8 cellular contexts compared by ENCODE assay signal in the genomic region with DNA sequence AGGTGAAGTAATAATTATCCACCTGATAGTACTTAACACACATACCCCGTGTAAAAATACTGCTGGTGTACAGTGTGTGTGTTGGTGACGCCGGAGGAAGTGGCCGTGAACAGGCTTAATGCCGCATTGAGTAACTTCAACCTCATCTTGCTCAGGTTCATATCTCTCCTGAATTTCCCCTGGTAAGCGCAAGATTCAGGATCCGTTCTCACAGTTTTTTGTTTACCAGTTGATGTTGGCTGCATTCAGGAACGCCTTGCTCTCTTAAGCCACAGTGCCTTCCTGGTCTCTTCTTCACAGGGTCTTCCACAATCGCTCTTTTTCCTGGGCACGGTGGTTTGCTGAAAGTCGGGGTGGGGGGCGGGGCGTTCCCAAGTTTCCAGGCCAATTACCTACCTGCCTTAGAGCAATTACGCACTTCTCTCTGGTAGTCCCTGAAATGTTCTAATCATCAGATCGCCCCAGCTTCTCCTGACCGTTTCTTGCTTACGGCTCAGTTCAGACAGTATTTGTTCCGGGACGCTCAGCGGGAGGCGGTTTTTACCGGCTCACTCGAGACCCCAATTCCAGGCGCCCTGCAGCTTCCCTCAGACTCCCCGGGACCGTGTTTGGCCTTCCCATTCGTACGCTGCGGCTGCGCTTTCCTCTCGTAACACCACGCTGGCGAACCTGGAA.
A peak's percentile ranks its signal among the peaks of the same experiment; 100 is the strongest.
DNase-seq lines count a peak whose midpoint lies in the region; ATAC-seq and TF ChIP-seq lines count a peak whose summit lies in the region.

No MANE protein-coding gene starts in this region.

- peak overlapping the region; percentile 81 for H3K27ac Mint-ChIP-seq in memory B cell

- peaks cover 2% of the 10 kb centered on the region for H3K36me3 Mint-ChIP-seq in memory B cell

- peak; percentile 73 for DNase-seq in SIG-M5 treated with dmso at 0.1 percent for 504 hours (lab: John Stamatoyannopoulos, UW; ENCODE audit: unreplicated experiment)
- peak; percentile 59 for DNase-seq in choroid plexus epithelial cell (ENCODE audit: low read depth)
- DNase-seq in memory B cell (ENCODE audit: low spot score in 2 of 2) = no peak
- no peak for DNase-seq in tibial artery

- H3K36me3 ChIP-seq in HUES48 (ENCODE audit: control insufficient read depth, insufficient read depth, low read length) (no peaks in the 10 kb centered on the region), tibial artery (peaks cover 0 to 7% (median 5%) of the 10 kb centered on the region in 3 donors)

- peaks cover 26% of the 10 kb centered on the region for H3K4me1 Mint-ChIP-seq in memory B cell

- intact Hi-C loops in tibial artery (cut with DNase I; ENCODE audit: low total_unique reads) = no loop called here

- H3K4me3 ChIP-seq in HUES48 (ENCODE audit: low read depth, low read length) (peak overlapping the region; percentile 88), choroid plexus epithelial cell (ENCODE audit: low read depth, low read length) (peak overlapping the region; percentile 89), tibial artery (peak overlapping the region; percentile 75 to 85)

- H3K27me3 Mint-ChIP-seq in memory B cell = no peaks in the 10 kb centered on the region

- peak; percentile 29 for ATAC-seq in GM19395 (IDR thresholded peaks at IDR 0.05; ENCODE audit: unreplicated experiment)
- ATAC-seq in memory B cell (ENCODE audit: low read depth) = peak; percentile 0
- no peak for ATAC-seq in HG03097 (IDR thresholded peaks at IDR 0.05; ENCODE audit: low FRiP score, unreplicated experiment)

- H3K9me3 ChIP-seq in HUES48 (ENCODE audit: control insufficient read depth, insufficient read depth, low read length) = no peaks in the 10 kb centered on the region; the same call in 1 of the 2 replicates
- peaks cover 0 to 25% (median 10%) of the 10 kb centered on the region in 3 donors for H3K9me3 ChIP-seq in tibial artery

- peak overlapping the region; percentile 88 for H3K4me3 Mint-ChIP-seq in memory B cell

- peak overlapping the region; percentile 94 for H3K27ac ChIP-seq in C4-2B
- H3K27ac ChIP-seq in HUES48 (ENCODE audit: low read depth, low read length) = peak overlapping the region; percentile 95
- peak overlapping the region; percentile 90 to 97 for H3K27ac ChIP-seq in tibial artery

- H3K27me3 ChIP-seq in HUES48 (ENCODE audit: control insufficient read depth, insufficient read depth, low read length) (no peaks in the 10 kb centered on the region), tibial artery (no peaks in the 10 kb centered on the region)

- H3K4me1 ChIP-seq in HUES48 (ENCODE audit: control insufficient read depth, insufficient read depth, low read length) (peaks cover 14% of the 10 kb centered on the region; the same call in 1 of the 2 replicates), tibial artery (peaks cover 0 to 32% (median 10%) of the 10 kb centered on the region in 4 donors)

- peak overlapping the region; percentile 86 for H3K9ac ChIP-seq in HUES48 (ENCODE audit: low read depth, low read length)

- TF ChIP-seq CTCF in C4-2B (conservative IDR thresholded peaks at IDR 0.05) (no peak), choroid plexus epithelial cell (conservative IDR thresholded peaks at IDR 0.05; ENCODE audit: low read depth, low read length) (no peak), tibial artery (IDR thresholded peaks at IDR 0.05) (no peak)

- peaks cover 4% of the 10 kb centered on the region for H3K9me3 Mint-ChIP-seq in memory B cell

Comparison
In these comparisons a context has a peak if more than half of its experiments do, and no peak if none do; other contexts are left out.
1. DNase-seq: peak in SIG-M5 treated with dmso at 0.1 percent for 504 hours (single experiment) and choroid plexus epithelial cell (single experiment); none in memory B cell (0 of 2) and tibial artery (0 of 2).
2. Peak in every context shown above with its lines, with median percentiles within 50 percentile points of each other: H3K27ac ChIP-seq and H3K4me3 ChIP-seq.